26 cellular contexts compared by ENCODE assay signal in genomic region chr11:118881130-118881717, GRCh38. TPM values are rescaled to one million over a fixed set of nuclear protein-coding genes. Genes with fewer than 3 reads are reported as not detected.
DNase-seq lines count a peak whose midpoint lies in the region; ATAC-seq and TF ChIP-seq lines count a peak whose summit lies in the region.
"Had no signal": no experiment of that assay in that cellular context is flagged by ENCODE, and none has a peak within 500 bp of the region (broad histone marks: within the 10 kb centered on the region; RNA-seq: fewer than 3 reads in every experiment).

No MANE protein-coding gene starts in this region.

- peak overlapping the region; percentile 12 for H3K9ac ChIP-seq in OCI-LY3 (ENCODE audit: low read length)
- no peak overlapping the region for H3K9ac ChIP-seq in mesenchymal stem cell (ENCODE audit: low read length)

- no peak for DNase-seq in activated naive CD4-positive, alpha-beta T cell treated with anti-CD3 and anti-CD28 coated beads, Interleukin-2, amount 50 U/mL, for 72 hours (ENCODE audit: low spot score in 2 of 2)
- no peak for DNase-seq in activated naive CD4-positive, alpha-beta T cell (lab: John Stamatoyannopoulos, UW)
- DNase-seq in activated naive CD8-positive, alpha-beta T cell treated with anti-CD3 and anti-CD28 coated beads, Interleukin-2, amount 50 U/mL, for 24 hours, result no peak
- DNase-seq in stimulated activated naive CD8-positive, alpha-beta T cell treated with anti-CD3 and anti-CD28 coated beads, Interleukin-15, amount 100 ng/mL, for 72 hours, result no peak
- DNase-seq in mesenchymal stem cell (no peak), heart right ventricle (no peak)
- DNase-seq: activated gamma-delta T cell treated with Interleukin-2 at 50 U/mL for 16 hours, DMS153, GF-D8, heart left ventricle, left lung, midbrain, NCI-H1417, NCI-H446 treated with DMSO at 0.1 percent for 48 hours, Peyer's patch, SJCRH30 had no signal

- peaks cover 80% of the 10 kb centered on the region for H3K4me1 Mint-ChIP-seq in activated naive CD8-positive, alpha-beta T cell treated with anti-CD3 and anti-CD28 coated beads, Interleukin-2, amount 50 U/mL, for 24 hours
- peaks cover 96% of the 10 kb centered on the region for H3K4me1 Mint-ChIP-seq in stimulated activated naive CD8-positive, alpha-beta T cell treated with anti-CD3 and anti-CD28 coated beads, Interleukin-15, amount 100 ng/mL, for 72 hours
- H3K4me1 Mint-ChIP-seq: neural crest cell had no signal

- H3K79me2 ChIP-seq in OCI-LY3 (ENCODE audit: low read length), result peaks cover 36% of the 10 kb centered on the region

- TF ChIP-seq CTCF in OCI-LY3 (IDR thresholded peaks at IDR 0.05; ENCODE audit: low read depth, low read length) (no peak), heart right ventricle (IDR thresholded peaks at IDR 0.05) (no peak)

- no peak overlapping the region for H3K23ac ChIP-seq in mesenchymal stem cell (ENCODE audit: low read length in 2 of 2)

- no peaks in the 10 kb centered on the region for H3K27me3 ChIP-seq in OCI-LY3 (ENCODE audit: low read depth, low read length)
- H3K27me3 ChIP-seq in mesenchymal stem cell (ENCODE audit: control insufficient read depth in 1 of 2, insufficient read depth in 1 of 2, low read length in 2 of 2), result peaks cover 0 to 5% of the 10 kb centered on the region in 2 experiments
- no peaks in the 10 kb centered on the region for H3K27me3 ChIP-seq in heart right ventricle
- H3K27me3 ChIP-seq: ascending aorta, heart left ventricle, left lung, Peyer's patch, SJCRH30 had no signal

- peak; percentile 19 to 34 for ATAC-seq in activated naive CD4-positive, alpha-beta T cell treated with anti-CD3 and anti-CD28 coated beads, Interleukin-2, amount 50 U/mL, for 72 hours
- peak; percentile 39 for ATAC-seq in activated naive CD8-positive, alpha-beta T cell treated with anti-CD3 and anti-CD28 coated beads, Interleukin-2, amount 50 U/mL, for 24 hours
- ATAC-seq in stimulated activated naive CD8-positive, alpha-beta T cell treated with anti-CD3 and anti-CD28 coated beads, Interleukin-15, amount 100 ng/mL, for 72 hours, result no peak
- no peak for ATAC-seq in heart right ventricle
- ATAC-seq: heart left ventricle, left lung had no signal

- no peak overlapping the region for H2AFZ ChIP-seq in OCI-LY3 (ENCODE audit: low read depth, low read length)
- no peak overlapping the region for H2AFZ ChIP-seq in mesenchymal stem cell (ENCODE audit: low read depth, low read length)

- H2AK5ac ChIP-seq in mesenchymal stem cell (ENCODE audit: low read length, severe bottlenecking), result no peak overlapping the region

- H2BK120ac ChIP-seq in mesenchymal stem cell (ENCODE audit: low read depth, low read length), result no peak overlapping the region

- H3K36me3 Mint-ChIP-seq in activated naive CD4-positive, alpha-beta T cell treated with anti-CD3 and anti-CD28 coated beads, Interleukin-2, amount 50 U/mL, for 72 hours, result peaks cover 7 to 32% of the 10 kb centered on the region in 2 donors
- H3K36me3 Mint-ChIP-seq in activated naive CD8-positive, alpha-beta T cell treated with anti-CD3 and anti-CD28 coated beads, Interleukin-2, amount 50 U/mL, for 24 hours (ENCODE audit: low read depth), result no peaks in the 10 kb centered on the region

- no peak overlapping the region for H4K8ac ChIP-seq in mesenchymal stem cell (ENCODE audit: low read length)

- H3K36me3 ChIP-seq in OCI-LY3 (replicated peaks; ENCODE audit: low read depth, low read length), result peaks cover 24% of the 10 kb centered on the region
- H3K36me3 ChIP-seq in mesenchymal stem cell (ENCODE audit: control insufficient read depth in 1 of 2, insufficient read depth in 2 of 2, low read depth in 1 of 2, low read length in 2 of 2), result no peaks in the 10 kb centered on the region
- no peaks in the 10 kb centered on the region for H3K36me3 ChIP-seq in heart right ventricle
- H3K36me3 ChIP-seq: ascending aorta, heart left ventricle, left lung, Peyer's patch, SJCRH30, thoracic aorta had no signal

- peaks cover 0 to 3% of the 10 kb centered on the region in 2 donors for H3K9me3 Mint-ChIP-seq in activated naive CD4-positive, alpha-beta T cell treated with anti-CD3 and anti-CD28 coated beads, Interleukin-2, amount 50 U/mL, for 72 hours
- H3K9me3 Mint-ChIP-seq in activated naive CD8-positive, alpha-beta T cell treated with anti-CD3 and anti-CD28 coated beads, Interleukin-2, amount 50 U/mL, for 24 hours, result no peaks in the 10 kb centered on the region
- H3K9me3 Mint-ChIP-seq in stimulated activated naive CD8-positive, alpha-beta T cell treated with anti-CD3 and anti-CD28 coated beads, Interleukin-15, amount 100 ng/mL, for 72 hours, result no peaks in the 10 kb centered on the region
- H3K9me3 Mint-ChIP-seq: CD8-positive, alpha-beta memory T cell; neural crest cell had no signal

- H2BK15ac ChIP-seq in mesenchymal stem cell (ENCODE audit: low read depth, poor library complexity, severe bottlenecking), result no peak overlapping the region

- H3K18ac ChIP-seq in mesenchymal stem cell (ENCODE audit: low read depth in 1 of 2, low read length in 2 of 2), result no peak overlapping the region

- H3K27ac Mint-ChIP-seq in activated naive CD4-positive, alpha-beta T cell treated with anti-CD3 and anti-CD28 coated beads, Interleukin-2, amount 50 U/mL, for 72 hours, result peak overlapping the region; percentile 90 to 92
- peak overlapping the region; percentile 73 for H3K27ac Mint-ChIP-seq in activated naive CD8-positive, alpha-beta T cell treated with anti-CD3 and anti-CD28 coated beads, Interleukin-2, amount 50 U/mL, for 24 hours
- H3K27ac Mint-ChIP-seq in stimulated activated naive CD8-positive, alpha-beta T cell treated with anti-CD3 and anti-CD28 coated beads, Interleukin-15, amount 100 ng/mL, for 72 hours, result peak overlapping the region in 1 of 2 donors; percentile 52
- H3K27ac Mint-ChIP-seq: progenitor cell of endocrine pancreas had no signal

- H2BK12ac ChIP-seq in mesenchymal stem cell (ENCODE audit: low read length in 2 of 2), result no peak overlapping the region

- H3K4me3 Mint-ChIP-seq in activated naive CD8-positive, alpha-beta T cell treated with anti-CD3 and anti-CD28 coated beads, Interleukin-2, amount 50 U/mL, for 24 hours, result peak overlapping the region; percentile 32
- peak overlapping the region; percentile 18 to 50 for H3K4me3 Mint-ChIP-seq in stimulated activated naive CD8-positive, alpha-beta T cell treated with anti-CD3 and anti-CD28 coated beads, Interleukin-15, amount 100 ng/mL, for 72 hours
- H3K4me3 Mint-ChIP-seq: neural crest cell had no signal

- no peak overlapping the region for H2BK5ac ChIP-seq in mesenchymal stem cell (ENCODE audit: low read depth, low read length, poor library complexity, severe bottlenecking)

- no peak overlapping the region for H3K4ac ChIP-seq in mesenchymal stem cell (ENCODE audit: low read depth in 1 of 2, low read length in 2 of 2)

- no peaks in the 10 kb centered on the region for H4K20me1 ChIP-seq in OCI-LY3 (ENCODE audit: insufficient read depth, low read length)

- H4K91ac ChIP-seq in mesenchymal stem cell (ENCODE audit: low read length), result no peak overlapping the region

- peaks cover 68% of the 10 kb centered on the region for H3K4me1 ChIP-seq in OCI-LY3 (ENCODE audit: low read length)
- peaks cover 6% of the 10 kb centered on the region for H3K4me1 ChIP-seq in mesenchymal stem cell (ENCODE audit: control insufficient read depth, insufficient read depth, low read depth, low read length)
- peaks cover 0 to 28% (median 0%) of the 10 kb centered on the region in 9 donors for H3K4me1 ChIP-seq in heart right ventricle
- H3K4me1 ChIP-seq: SJCRH30 had no signal

- H3K4me2 ChIP-seq in OCI-LY3 (ENCODE audit: low read length), result peak overlapping the region; percentile 79
- H3K4me2 ChIP-seq in mesenchymal stem cell (ENCODE audit: low read length, poor library complexity, severe bottlenecking), result no peak overlapping the region

- H3K27ac ChIP-seq in OCI-LY3 (ENCODE audit: low read length) (no peak overlapping the region; the same call in 1 of the 2 replicates), mesenchymal stem cell (ENCODE audit: low read length, poor library complexity, severe bottlenecking) (no peak overlapping the region), heart right ventricle (no peak overlapping the region)
- H3K27ac ChIP-seq: ascending aorta, epithelial cell of prostate, heart left ventricle, left lung, SJCRH30, thoracic aorta, VCaP had no signal

- peak overlapping the region; percentile 31 for H3K4me3 ChIP-seq in OCI-LY3 (ENCODE audit: low read length)
- H3K4me3 ChIP-seq in mesenchymal stem cell (ENCODE audit: insufficient read depth in 1 of 2, low read depth in 1 of 2, low read length in 2 of 2), result no peak overlapping the region
- no peak overlapping the region for H3K4me3 ChIP-seq in heart right ventricle
- H3K4me3 ChIP-seq: ascending aorta, heart left ventricle, left lung, Peyer's patch, SJCRH30, thoracic aorta had no signal

- H3K27me3 Mint-ChIP-seq in activated naive CD8-positive, alpha-beta T cell treated with anti-CD3 and anti-CD28 coated beads, Interleukin-2, amount 50 U/mL, for 24 hours, result no peaks in the 10 kb centered on the region
- no peaks in the 10 kb centered on the region for H3K27me3 Mint-ChIP-seq in stimulated activated naive CD8-positive, alpha-beta T cell treated with anti-CD3 and anti-CD28 coated beads, Interleukin-15, amount 100 ng/mL, for 72 hours
- H3K27me3 Mint-ChIP-seq: CD8-positive, alpha-beta memory T cell had no signal

- no peak overlapping the region for H3K14ac ChIP-seq in mesenchymal stem cell (ENCODE audit: low read length in 2 of 2)

- 79% methylated on average over 5 of the region's 5 CpGs for WGBS in mesenchymal stem cell
- WGBS in heart right ventricle, 2 donors, result 74 to 78% methylated on average over 5 of the region's 5 CpGs

- H3K9me3 ChIP-seq in OCI-LY3 (ENCODE audit: insufficient read depth, low read length), result no peaks in the 10 kb centered on the region
- H3K9me3 ChIP-seq in mesenchymal stem cell (ENCODE audit: control insufficient read depth, low read length), result no peaks in the 10 kb centered on the region
- no peaks in the 10 kb centered on the region for H3K9me3 ChIP-seq in heart right ventricle
- H3K9me3 ChIP-seq: ascending aorta, heart left ventricle, left lung, Peyer's patch, SJCRH30, thoracic aorta had no signal

- no peaks in the 10 kb centered on the region for H3K79me1 ChIP-seq in mesenchymal stem cell (replicated peaks; ENCODE audit: low read length, poor library complexity, severe bottlenecking)

- intact Hi-C loops in heart right ventricle (cut with DNase I), result no loop called here

RNA-seq across cellular contexts. Expression of gene CXCR5, which starts 2.5 kb away (rescaled TPM):
- total RNA-seq in activated naive CD4-positive, alpha-beta T cell treated with anti-CD3 and anti-CD28 coated beads, Interleukin-2, amount 50 U/mL, for 72 hours, result 10 to 100 TPM in 1 of 2 donors, 1 to 10 TPM in 1; 9.3 to 25.9 TPM
- polyA plus RNA-seq in mesenchymal stem cell (2013, experiment 1 of 2), result 0.01 TPM
- 0.01 TPM for polyA plus RNA-seq in mesenchymal stem cell (2013, experiment 2 of 2)
- under 1 TPM in 1 of 10 donors, not detected in 9; 0.16 TPM for total RNA-seq in heart right ventricle
- under 1 TPM; 0.22 to 0.58 TPM for polyA plus RNA-seq in heart right ventricle
- total RNA-seq: ascending aorta, fibroblast of villous mesenchyme, H7, neural crest cell, progenitor cell of endocrine pancreas, SJCRH30, thoracic aorta had no signal

RNA-seq across cellular contexts. Expression of gene BCL9L, which starts 44.5 kb away (rescaled TPM):
- 10 to 100 TPM; 46.6 to 57.4 TPM for total RNA-seq in activated naive CD4-positive, alpha-beta T cell treated with anti-CD3 and anti-CD28 coated beads, Interleukin-2, amount 50 U/mL, for 72 hours
- 121 TPM for polyA plus RNA-seq in mesenchymal stem cell (2013, experiment 1 of 2)
- polyA plus RNA-seq in mesenchymal stem cell (2013, experiment 2 of 2), result 115 TPM
- total RNA-seq in heart right ventricle, result 10 to 100 TPM; 29.4 to 57.7 (median 40.8) TPM
- 10 to 100 TPM; 24.0 to 24.2 TPM for polyA plus RNA-seq in heart right ventricle

Comparison
In these comparisons a context has a peak if more than half of its experiments do, and no peak if none do; other contexts are left out.
1. ATAC-seq: peak in activated naive CD4-positive, alpha-beta T cell treated with anti-CD3 and anti-CD28 coated beads, Interleukin-2, amount 50 U/mL, for 72 hours (2 of 2) and activated naive CD8-positive, alpha-beta T cell treated with anti-CD3 and anti-CD28 coated beads, Interleukin-2, amount 50 U/mL, for 24 hours (single experiment); none in stimulated activated naive CD8-positive, alpha-beta T cell treated with anti-CD3 and anti-CD28 coated beads, Interleukin-15, amount 100 ng/mL, for 72 hours (single experiment) and heart right ventricle (0 of 8).
2. RNA of gene CXCR5, which starts 2.5 kb away (total RNA-seq): 9.3 to 25.9 TPM in activated naive CD4-positive, alpha-beta T cell treated with anti-CD3 and anti-CD28 coated beads, Interleukin-2, amount 50 U/mL, for 72 hours; 0.16 TPM in heart right ventricle; every median in the first group is over 4 times any median in the second.